ENCODE assay signal across 1 cellular context in the genomic region with DNA sequence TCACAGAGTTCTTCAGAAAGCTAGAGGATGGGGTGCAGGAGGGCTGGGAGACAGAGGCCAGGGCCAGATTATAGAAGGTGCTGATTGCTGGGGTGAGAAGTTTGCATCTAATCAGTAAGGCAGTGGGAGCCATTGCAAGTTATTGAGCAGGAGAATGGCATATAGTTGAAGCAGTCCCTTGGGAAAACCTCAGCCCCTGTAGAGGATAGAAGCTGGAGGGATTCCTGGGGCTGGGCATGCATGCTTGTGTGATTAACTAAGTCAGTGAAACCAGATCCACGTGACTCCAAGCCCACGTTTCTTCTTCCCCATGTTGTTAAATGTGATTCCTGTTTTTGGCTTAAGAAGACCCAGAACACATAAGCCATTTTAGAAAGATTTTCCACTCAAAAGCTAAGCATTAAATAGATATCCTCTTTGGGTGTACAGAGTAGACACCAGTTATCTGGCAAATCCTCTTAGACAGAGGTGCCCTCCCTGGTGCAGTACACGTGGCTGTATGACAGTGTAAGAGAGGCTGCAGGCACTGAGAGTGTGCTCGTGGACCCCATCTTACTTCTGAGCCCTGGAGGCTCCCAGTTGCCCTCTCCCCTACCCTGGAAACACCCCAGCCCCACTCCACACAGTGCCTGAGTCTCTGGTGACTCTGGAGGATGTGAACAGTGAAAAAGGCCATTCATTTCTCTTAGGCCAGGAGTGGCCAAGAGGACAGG.
TF ChIP-seq lines count a peak whose summit lies in the region.

No MANE protein-coding gene starts in this region.

TF ChIP-seq in WTC11, 78 proteins besides CTCF, POLR2A, EP300 and RAD21 (continued from another document):
- TF ChIP-seq, protein P1, sequence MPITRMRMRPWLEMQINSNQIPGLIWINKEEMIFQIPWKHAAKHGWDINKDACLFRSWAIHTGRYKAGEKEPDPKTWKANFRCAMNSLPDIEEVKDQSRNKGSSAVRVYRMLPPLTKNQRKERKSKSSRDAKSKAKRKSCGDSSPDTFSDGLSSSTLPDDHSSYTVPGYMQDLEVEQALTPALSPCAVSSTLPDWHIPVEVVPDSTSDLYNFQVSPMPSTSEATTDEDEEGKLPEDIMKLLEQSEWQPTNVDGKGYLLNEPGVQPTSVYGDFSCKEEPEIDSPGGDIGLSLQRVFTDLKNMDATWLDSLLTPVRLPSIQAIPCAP (CRISPR knock-in tag; IDR thresholded peaks at IDR 0.05) = no peak
- TF ChIP-seq, protein P2, sequence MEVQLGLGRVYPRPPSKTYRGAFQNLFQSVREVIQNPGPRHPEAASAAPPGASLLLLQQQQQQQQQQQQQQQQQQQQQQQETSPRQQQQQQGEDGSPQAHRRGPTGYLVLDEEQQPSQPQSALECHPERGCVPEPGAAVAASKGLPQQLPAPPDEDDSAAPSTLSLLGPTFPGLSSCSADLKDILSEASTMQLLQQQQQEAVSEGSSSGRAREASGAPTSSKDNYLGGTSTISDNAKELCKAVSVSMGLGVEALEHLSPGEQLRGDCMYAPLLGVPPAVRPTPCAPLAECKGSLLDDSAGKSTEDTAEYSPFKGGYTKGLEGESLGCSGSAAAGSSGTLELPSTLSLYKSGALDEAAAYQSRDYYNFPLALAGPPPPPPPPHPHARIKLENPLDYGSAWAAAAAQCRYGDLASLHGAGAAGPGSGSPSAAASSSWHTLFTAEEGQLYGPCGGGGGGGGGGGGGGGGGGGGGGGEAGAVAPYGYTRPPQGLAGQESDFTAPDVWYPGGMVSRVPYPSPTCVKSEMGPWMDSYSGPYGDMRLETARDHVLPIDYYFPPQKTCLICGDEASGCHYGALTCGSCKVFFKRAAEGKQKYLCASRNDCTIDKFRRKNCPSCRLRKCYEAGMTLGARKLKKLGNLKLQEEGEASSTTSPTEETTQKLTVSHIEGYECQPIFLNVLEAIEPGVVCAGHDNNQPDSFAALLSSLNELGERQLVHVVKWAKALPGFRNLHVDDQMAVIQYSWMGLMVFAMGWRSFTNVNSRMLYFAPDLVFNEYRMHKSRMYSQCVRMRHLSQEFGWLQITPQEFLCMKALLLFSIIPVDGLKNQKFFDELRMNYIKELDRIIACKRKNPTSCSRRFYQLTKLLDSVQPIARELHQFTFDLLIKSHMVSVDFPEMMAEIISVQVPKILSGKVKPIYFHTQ (CRISPR knock-in tag; IDR thresholded peaks at IDR 0.05) = no peak
- TF ChIP-seq GTF2I (CRISPR knock-in tag; conservative IDR thresholded peaks at IDR 0.05) = no peak
- TF ChIP-seq FOXJ3 (CRISPR knock-in tag; IDR thresholded peaks at IDR 0.05; ENCODE audit: borderline replicate concordance) = no peak
- TF ChIP-seq, protein P3, sequence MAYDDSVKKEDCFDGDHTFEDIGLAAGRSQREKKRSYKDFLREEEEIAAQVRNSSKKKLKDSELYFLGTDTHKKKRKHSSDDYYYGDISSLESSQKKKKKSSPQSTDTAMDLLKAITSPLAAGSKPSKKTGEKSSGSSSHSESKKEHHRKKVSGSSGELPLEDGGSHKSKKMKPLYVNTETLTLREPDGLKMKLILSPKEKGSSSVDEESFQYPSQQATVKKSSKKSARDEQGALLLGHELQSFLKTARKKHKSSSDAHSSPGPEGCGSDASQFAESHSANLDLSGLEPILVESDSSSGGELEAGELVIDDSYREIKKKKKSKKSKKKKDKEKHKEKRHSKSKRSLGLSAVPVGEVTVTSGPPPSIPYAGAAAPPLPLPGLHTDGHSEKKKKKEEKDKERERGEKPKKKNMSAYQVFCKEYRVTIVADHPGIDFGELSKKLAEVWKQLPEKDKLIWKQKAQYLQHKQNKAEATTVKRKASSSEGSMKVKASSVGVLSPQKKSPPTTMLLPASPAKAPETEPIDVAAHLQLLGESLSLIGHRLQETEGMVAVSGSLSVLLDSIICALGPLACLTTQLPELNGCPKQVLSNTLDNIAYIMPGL (CRISPR knock-in tag; IDR thresholded peaks at IDR 0.05) = no peak
- no peak for TF ChIP-seq EMX1 (CRISPR knock-in tag; IDR thresholded peaks at IDR 0.05)
- TF ChIP-seq, protein P4, sequence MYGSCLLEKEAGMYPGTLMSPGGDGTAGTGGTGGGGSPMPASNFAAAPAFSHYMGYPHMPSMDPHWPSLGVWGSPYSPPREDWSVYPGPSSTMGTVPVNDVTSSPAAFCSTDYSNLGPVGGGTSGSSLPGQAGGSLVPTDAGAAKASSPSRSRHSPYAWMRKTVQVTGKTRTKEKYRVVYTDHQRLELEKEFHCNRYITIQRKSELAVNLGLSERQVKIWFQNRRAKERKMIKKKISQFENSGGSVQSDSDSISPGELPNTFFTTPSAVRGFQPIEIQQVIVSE (CRISPR knock-in tag; IDR thresholded peaks at IDR 0.05; ENCODE audit: borderline replicate concordance) = no peak
